In the genomic region with DNA sequence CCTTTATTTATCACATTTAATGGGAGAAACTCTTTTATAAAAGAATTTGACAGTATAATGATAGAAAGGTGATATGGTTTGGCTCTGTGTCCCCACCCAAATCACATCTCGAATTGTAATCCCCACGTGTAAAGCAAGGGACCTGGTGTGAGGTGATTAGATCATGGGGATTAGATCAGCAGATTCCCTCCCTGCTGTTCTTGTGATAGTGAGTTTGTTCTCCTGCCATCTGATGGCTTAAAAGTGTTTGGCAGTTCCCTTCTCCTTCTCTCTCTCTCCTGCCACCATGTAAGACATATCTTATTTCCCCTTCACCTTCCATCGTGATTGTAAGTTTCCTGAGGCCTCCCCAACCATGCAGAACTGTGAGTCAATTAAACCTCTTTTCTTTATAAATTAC, we compare ENCODE assay signal across 19 cellular contexts.
"Had no signal": no experiment of that assay in that cellular context is flagged by ENCODE, and none has a peak within 500 bp of the region (broad histone marks: within the 10 kb centered on the region; RNA-seq: fewer than 3 reads in every experiment).

No MANE protein-coding gene starts in this region.

- H3K36me3 ChIP-seq: heart left ventricle, spleen, tibial nerve had no signal

- H3K36me3 Mint-ChIP-seq: naive thymus-derived CD8-positive, alpha-beta T cell; stimulated activated memory B cell treated with anti-CD40 and anti-IgM and Interleukin-4, amounts not matched to agents 10 μg/mL and 1 μg/mL and 100 μg/mL, for 72 hours had no signal

- H3K4me3 ChIP-seq: coronary artery, heart left ventricle, mucosa of descending colon, spleen, tibial nerve had no signal

- DNase-seq: effector CD4-positive, alpha-beta T cell; heart left ventricle; hypothalamus; islet precursor cell; mammary epithelial cell; mucosa of descending colon; naive thymus-derived CD8-positive, alpha-beta T cell; posterior cingulate gyrus; spleen; stimulated activated CD4-positive, alpha-beta T cell treated with anti-CD3 and anti-CD28 coated beads, Interleukin-15, amount 100 ng/mL, for 24 hours; stimulated activated CD4-positive, alpha-beta T cell treated with anti-CD3 and anti-CD28 coated beads, Interleukin-1b, Interleukin-23, amount 100 ng/mL, for 48 hours; stimulated activated CD4-positive, alpha-beta T cell treated with anti-CD3 and anti-CD28 coated beads, Interleukin-4, amount 100 ng/mL, for 24 hours had no signal

- H3K27me3 ChIP-seq: heart left ventricle, spleen, tibial nerve had no signal

- H3K4me3 Mint-ChIP-seq: naive thymus-derived CD8-positive, alpha-beta T cell; stimulated activated memory B cell treated with anti-CD40 and anti-IgM and Interleukin-4, amounts not matched to agents 10 μg/mL and 1 μg/mL and 100 μg/mL, for 72 hours; stimulated activated naive CD8-positive, alpha-beta T cell treated with anti-CD3 and anti-CD28 coated beads, Interleukin-15, Interleukin-2, amounts not matched to agents 100 ng/mL and 50 ng/mL, for 24 hours had no signal

- H3K27ac ChIP-seq: coronary artery, heart left ventricle, spleen, tibial nerve had no signal

- H3K4me1 ChIP-seq: heart left ventricle, spleen, tibial nerve had no signal

- H3K4me1 Mint-ChIP-seq: naive thymus-derived CD8-positive, alpha-beta T cell; stimulated activated memory B cell treated with anti-CD40 and anti-IgM and Interleukin-4, amounts not matched to agents 10 μg/mL and 1 μg/mL and 100 μg/mL, for 72 hours had no signal

- ATAC-seq: esophagus mucosa; heart left ventricle; left lobe of liver; mucosa of descending colon; naive thymus-derived CD8-positive, alpha-beta T cell; sciatic nerve; stimulated activated memory B cell treated with anti-CD40 and anti-IgM and Interleukin-4, amounts not matched to agents 10 μg/mL and 1 μg/mL and 100 μg/mL, for 72 hours had no signal

- H3K27me3 Mint-ChIP-seq: naive thymus-derived CD8-positive, alpha-beta T cell; stimulated activated memory B cell treated with anti-CD40 and anti-IgM and Interleukin-4, amounts not matched to agents 10 μg/mL and 1 μg/mL and 100 μg/mL, for 72 hours; stimulated activated naive CD8-positive, alpha-beta T cell treated with anti-CD3 and anti-CD28 coated beads, Interleukin-15, Interleukin-2, amounts not matched to agents 100 ng/mL and 50 ng/mL, for 24 hours had no signal

- H3K27ac Mint-ChIP-seq: naive thymus-derived CD8-positive, alpha-beta T cell; stimulated activated memory B cell treated with anti-CD40 and anti-IgM and Interleukin-4, amounts not matched to agents 10 μg/mL and 1 μg/mL and 100 μg/mL, for 72 hours; stimulated activated naive CD8-positive, alpha-beta T cell treated with anti-CD3 and anti-CD28 coated beads, Interleukin-15, Interleukin-2, amounts not matched to agents 100 ng/mL and 50 ng/mL, for 24 hours had no signal

- H3K9me3 ChIP-seq: heart left ventricle, tibial nerve had no signal
